23 cellular contexts compared by ENCODE assay signal in the genomic region with DNA sequence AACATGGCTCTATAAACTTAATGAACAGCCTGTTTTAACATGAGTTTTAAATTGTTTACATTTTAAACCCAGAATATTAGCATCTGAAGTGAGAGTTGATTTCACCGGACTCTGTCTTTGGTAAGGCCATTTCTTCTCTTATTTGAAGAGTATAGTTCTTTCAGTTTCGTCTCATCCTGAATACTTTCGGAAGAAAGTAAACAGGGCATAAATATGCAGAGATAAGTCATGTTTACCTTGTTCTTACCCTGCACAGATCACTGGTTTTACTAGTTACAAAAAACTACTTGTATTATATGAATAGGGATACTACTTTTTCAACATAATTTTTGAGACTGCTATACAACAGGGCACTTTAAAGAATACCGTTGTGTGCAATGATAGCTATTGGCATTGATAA.
DNase-seq lines count a peak whose midpoint lies in the region; ATAC-seq and TF ChIP-seq lines count a peak whose summit lies in the region.
"Had no signal": no experiment of that assay in that cellular context is flagged by ENCODE, and none has a peak within 500 bp of the region (broad histone marks: within the 10 kb centered on the region; RNA-seq: fewer than 3 reads in every experiment).

No MANE protein-coding gene starts in this region.

- intact Hi-C loops in left ventricle myocardium inferior (cut with micrococcal nuclease) (no loop called here), esophagus squamous epithelium (cut with DNase I) (no loop called here), heart left ventricle (cut with DNase I) (no loop called here)

- no peak for TF ChIP-seq CTCF in 22Rv1 (IDR thresholded peaks at IDR 0.05)
- TF ChIP-seq CTCF in LNCaP clone FGC (IDR thresholded peaks at IDR 0.05; ENCODE audit: control insufficient read depth, extremely low read depth, insufficient read depth) = no peak
- no peak for TF ChIP-seq CTCF in VCaP (conservative IDR thresholded peaks at IDR 0.05)
- no peak for TF ChIP-seq CTCF in left ventricle myocardium inferior (IDR thresholded peaks at IDR 0.05; ENCODE audit: borderline replicate concordance)
- no peak for TF ChIP-seq CTCF in esophagus squamous epithelium (IDR thresholded peaks at IDR 0.05)
- TF ChIP-seq CTCF in heart left ventricle (IDR thresholded peaks at IDR 0.05) = no peak

- H3K4me3 ChIP-seq in LNCaP clone FGC (ENCODE audit: low read depth, low read length) (0 out of 2 replicates have a peak overlapping the region, but pooled peaks have one; percentile 6), left ventricle myocardium inferior (no peak overlapping the region), esophagus squamous epithelium (no peak overlapping the region), heart left ventricle (no peak overlapping the region)
- H3K4me3 ChIP-seq: SK-N-MC had no signal

- TF ChIP-seq POLR2A in esophagus squamous epithelium (IDR thresholded peaks at IDR 0.05) = no peak
- no peak for TF ChIP-seq POLR2A in heart left ventricle (IDR thresholded peaks at IDR 0.05)

- no peaks in the 10 kb centered on the region for H3K27me3 ChIP-seq in left ventricle myocardium inferior (ENCODE audit: low read depth)
- H3K27me3 ChIP-seq in esophagus squamous epithelium = no peaks in the 10 kb centered on the region
- no peaks in the 10 kb centered on the region for H3K27me3 ChIP-seq in heart left ventricle

- H3K9me3 ChIP-seq in left ventricle myocardium inferior (replicated peaks) (peaks cover 15% of the 10 kb centered on the region), esophagus squamous epithelium (no peaks in the 10 kb centered on the region), heart left ventricle (peaks cover 0 to 11% (median 0%) of the 10 kb centered on the region in 12 donors)

- H3K36me3 ChIP-seq in left ventricle myocardium inferior (no peaks in the 10 kb centered on the region), esophagus squamous epithelium (no peaks in the 10 kb centered on the region), heart left ventricle (no peaks in the 10 kb centered on the region)

- WGBS in esophagus squamous epithelium, 2 donors = 76 to 88% methylated on average over 4 of the region's 4 CpGs
- 87 to 92% (median 91%) methylated on average over 4 of the region's 4 CpGs for WGBS in heart left ventricle, 4 donors

- H3K4me1 ChIP-seq in left ventricle myocardium inferior (no peaks in the 10 kb centered on the region), esophagus squamous epithelium (peaks cover 0 to 7% (median 0%) of the 10 kb centered on the region in 3 donors), heart left ventricle (no peaks in the 10 kb centered on the region)

- H3K27ac ChIP-seq in 22Rv1 (peak overlapping the region; percentile 37), VCaP (peak overlapping the region; percentile 45), left ventricle myocardium inferior (replicated peaks) (no peak overlapping the region), esophagus squamous epithelium (no peak overlapping the region), heart left ventricle (no peak overlapping the region)
- H3K27ac ChIP-seq: SK-N-MC had no signal

- DNase-seq in LNCaP clone FGC (ENCODE audit: low read depth) (no peak), left lobe of liver (ENCODE audit: low spot score) (no peak), NCI-H1436 treated with DMSO at 0.1 percent for 48 hours (lab: John Stamatoyannopoulos, UW) (no peak), left ventricle myocardium inferior (no peak), esophagus squamous epithelium (lab: John Stamatoyannopoulos, UW) (no peak), heart left ventricle (no peak)
- DNase-seq: AML-193; C1 segment of cervical spinal cord; CD8-positive, alpha-beta memory T cell; EL; GF-D8; H7; HFFc6; NCI-H1092 treated with DMSO at 0.1 percent for 48 hours; NCI-H2081; NCI-H2171; NCI-H345; NCI-H524 treated with DMSO at 0.1 percent for 48 hours; SHP77 treated with DMSO at 0.1 percent for 48 hours; SW 1271 had no signal

- ATAC-seq in left lobe of liver (peak; percentile 45), heart left ventricle (no peak)

Comparison
In these comparisons a context has a peak if more than half of its experiments do, and no peak if none do; other contexts are left out.
1. H3K27ac ChIP-seq: peak in 22Rv1 (single experiment) and VCaP (single experiment); none in left ventricle myocardium inferior (single experiment), esophagus squamous epithelium (0 of 4) and heart left ventricle (0 of 12).